In genomic region chr6:13923527-13924145, GRCh38 we compare ENCODE assay signal across 9 cellular contexts. TPM values are rescaled to one million over a fixed set of nuclear protein-coding genes. Genes with fewer than 3 reads are reported as not detected.
DNase-seq lines count a peak whose midpoint lies in the region; ATAC-seq, FAIRE-seq and TF ChIP-seq lines count a peak whose summit lies in the region.
"Had no signal": no experiment of that assay in that cellular context is flagged by ENCODE, and none has a peak within 500 bp of the region (broad histone marks: within the 10 kb centered on the region; RNA-seq: fewer than 3 reads in every experiment).

No MANE protein-coding gene starts in this region.

- H3K27me3 ChIP-seq in keratinocyte (ENCODE audit: control insufficient read depth, extremely low read depth, insufficient read depth, low read length), result peaks cover 15% of the 10 kb centered on the region

- peaks cover 14% of the 10 kb centered on the region for H3K4me1 Mint-ChIP-seq in activated naive CD8-positive, alpha-beta T cell treated with anti-CD3 and anti-CD28 coated beads for 36 hours

- H3K36me3 ChIP-seq in keratinocyte (ENCODE audit: control insufficient read depth in 2 of 2, extremely low read depth in 1 of 2, insufficient read depth in 2 of 2, low read length in 2 of 2), result no peaks in the 10 kb centered on the region

- no peak overlapping the region for H3K27ac ChIP-seq in keratinocyte (ENCODE audit: control insufficient read depth, insufficient read depth, low read length)

- H3K27ac Mint-ChIP-seq in activated naive CD8-positive, alpha-beta T cell treated with anti-CD3 and anti-CD28 coated beads for 36 hours, result no peak overlapping the region

- H3K4me1 ChIP-seq in keratinocyte (ENCODE audit: control insufficient read depth, extremely low read depth, insufficient read depth, low read length), result peaks cover 13% of the 10 kb centered on the region

- no peaks in the 10 kb centered on the region for H4K20me1 ChIP-seq in keratinocyte (ENCODE audit: control insufficient read depth, extremely low read depth, insufficient read depth, low read length)

- no peaks in the 10 kb centered on the region for H3K9me1 ChIP-seq in keratinocyte (ENCODE audit: control insufficient read depth, extremely low read depth, insufficient read depth, low read length)

- dilution Hi-C loops in keratinocyte (cut with MboI; ENCODE audit: extremely low pct_ligation_motif_present, low sequenced_read_pairs), result no loop called here

- no peak overlapping the region for H3K9ac ChIP-seq in keratinocyte (ENCODE audit: control insufficient read depth, extremely low read depth, insufficient read depth, low read length)

- H3K4me3 ChIP-seq in keratinocyte (ENCODE audit: control insufficient read depth in 2 of 3, extremely low read depth in 1 of 3, insufficient read depth in 2 of 3, low read depth in 1 of 3, low read length in 3 of 3), result no peak overlapping the region

- no peaks in the 10 kb centered on the region for H3K36me3 Mint-ChIP-seq in activated naive CD8-positive, alpha-beta T cell treated with anti-CD3 and anti-CD28 coated beads for 36 hours

- peak overlapping the region; percentile 68 for H3K4me3 Mint-ChIP-seq in activated naive CD8-positive, alpha-beta T cell treated with anti-CD3 and anti-CD28 coated beads for 36 hours

- DNase-seq in GOT3 (lab: John Stamatoyannopoulos, UW) (peak; percentile 28), keratinocyte (ENCODE audit: low read depth, low spot score) (no peak), OCI-M1 (lab: John Stamatoyannopoulos, UW) (no peak), ecto neural progenitor cell (ENCODE audit: low spot score) (no peak), GM10266 (ENCODE audit: extremely low spot score) (no peak)
- DNase-seq in activated naive CD8-positive, alpha-beta T cell treated with anti-CD3 and anti-CD28 coated beads for 36 hours, result no peak
- DNase-seq: left colon had no signal

- peaks cover 57% of the 10 kb centered on the region for H3K27me3 Mint-ChIP-seq in activated naive CD8-positive, alpha-beta T cell treated with anti-CD3 and anti-CD28 coated beads for 36 hours

- TF ChIP-seq CTCF in keratinocyte (optimal IDR thresholded peaks at IDR 0.05 in 1 of 3, IDR thresholded peaks at IDR 0.05 in 1 of 3, conservative IDR thresholded peaks at IDR 0.05 in 1 of 3; ENCODE audit: extremely low read depth in 1 of 3, insufficient read depth in 2 of 3, low read length in 3 of 3), result no peak
- TF ChIP-seq CTCF in GM10266 (IDR thresholded peaks at IDR 0.05; ENCODE audit: control insufficient read depth, insufficient read depth, low read depth, missing control alignments), result no peak

- peak overlapping the region; percentile 72 for H2AFZ ChIP-seq in keratinocyte (ENCODE audit: control insufficient read depth, low read length)

- no peak for ATAC-seq in GM21360 (IDR thresholded peaks at IDR 0.05; ENCODE audit: unreplicated experiment)
- ATAC-seq: left colon had no signal

- H3K9me3 ChIP-seq in keratinocyte (ENCODE audit: control insufficient read depth, low read depth, low read length), result no peaks in the 10 kb centered on the region

- H3K9me3 Mint-ChIP-seq in activated naive CD8-positive, alpha-beta T cell treated with anti-CD3 and anti-CD28 coated beads for 36 hours, result no peaks in the 10 kb centered on the region

- FAIRE-seq in A204.1 (lab: Jason Lieb, UNC) (peak; percentile 81), keratinocyte (lab: Jason Lieb, UNC) (no peak)

- no peaks in the 10 kb centered on the region for H3K79me2 ChIP-seq in keratinocyte (ENCODE audit: control insufficient read depth, insufficient read depth, low read length)

- H3K4me2 ChIP-seq in keratinocyte (ENCODE audit: control insufficient read depth, extremely low read depth, insufficient read depth, low read depth, low read length), result peak overlapping the region; percentile 83

RNA-seq across cellular contexts. Expression of gene RNF182, which starts 1.1 kb away (rescaled TPM):
- not detected for total RNA-seq in activated naive CD8-positive, alpha-beta T cell treated with anti-CD3 and anti-CD28 coated beads for 36 hours
- polyA plus RNA-seq in keratinocyte, result 0.94 to 3.8 TPM (median 2.0 TPM) in 3 replicates
- polyA plus RNA-seq in keratinocyte (2011; ENCODE audit: low read depth), result 0.17 TPM
- 1.3 and 2.8 TPM in 2 replicates for polyA plus RNA-seq in keratinocyte (2011; cell fraction: cytosol; rRNA removed)
- 2.6 and 2.9 TPM in 2 replicates for polyA plus RNA-seq in keratinocyte (2011; cell fraction: nucleus; rRNA removed)
- polyA plus RNA-seq in keratinocyte (2012; ENCODE audit: low replicate concordance), result 0.38 and 2.8 TPM in 2 replicates
- polyA minus RNA-seq in keratinocyte, result 2.5 to 3.5 TPM (median 2.6 TPM) in 3 replicates
- polyA minus RNA-seq in keratinocyte (2011; cell fraction: cytosol; rRNA and poly(A)+ RNA removed), result 1.3 TPM
- 1.3 and 4.2 TPM in 2 replicates for polyA minus RNA-seq in keratinocyte (2011; cell fraction: nucleus; rRNA and poly(A)+ RNA removed)
